In genomic region chr19:41408256-41408655, GRCh38 we compare ENCODE assay signal across 17 cellular contexts. TPM values are rescaled to one million over a fixed set of nuclear protein-coding genes. Genes with fewer than 3 reads are reported as not detected.
A peak's percentile ranks its signal among the peaks of the same experiment; 100 is the strongest.
DNase-seq lines count a peak whose midpoint lies in the region; ATAC-seq and TF ChIP-seq lines count a peak whose summit lies in the region.
"Had no signal": no experiment of that assay in that cellular context is flagged by ENCODE, and none has a peak within 500 bp of the region (broad histone marks: within the 10 kb centered on the region; RNA-seq: fewer than 3 reads in every experiment).

No MANE protein-coding gene starts in this region.

- no peaks in the 10 kb centered on the region for H3K9me3 ChIP-seq in mucosa of descending colon
- H3K9me3 ChIP-seq: Caco-2, HAP-1, testis had no signal

- no peak overlapping the region for H2AFZ ChIP-seq in GM23338

- H3K4me1 Mint-ChIP-seq in GM23338: peaks cover 8% of the 10 kb centered on the region
- H3K4me1 Mint-ChIP-seq: neural crest cell had no signal

- TF ChIP-seq CTCF in GM23338 (conservative IDR thresholded peaks at IDR 0.05; ENCODE audit: low read depth in 2 of 2) (peak; percentile 20 to 56; a peak in 2 of 4 replicates), mucosa of descending colon (IDR thresholded peaks at IDR 0.05) (no peak)

- no peak overlapping the region for H3K4me2 ChIP-seq in GM23338

- no peaks in the 10 kb centered on the region for H4K20me1 ChIP-seq in GM23338 (replicated peaks; ENCODE audit: insufficient read depth)

- H3K9me3 Mint-ChIP-seq in GM23338: no peaks in the 10 kb centered on the region
- H3K9me3 Mint-ChIP-seq: neural crest cell had no signal

- peaks cover 4% of the 10 kb centered on the region for H3K27me3 Mint-ChIP-seq in GM23338 (ENCODE audit: insufficient read depth, low read depth, poor library complexity)

- no peaks in the 10 kb centered on the region for H3K79me2 ChIP-seq in GM23338 (replicated peaks; ENCODE audit: insufficient read depth)

- H3K36me3 ChIP-seq in GM23338 (ENCODE audit: insufficient read depth) (no peaks in the 10 kb centered on the region), mucosa of descending colon (ENCODE audit: low read depth) (no peaks in the 10 kb centered on the region)
- H3K36me3 ChIP-seq: HAP-1 had no signal

- no peak overlapping the region for H3K4me3 ChIP-seq in GM23338
- no peak overlapping the region for H3K4me3 ChIP-seq in mucosa of descending colon
- H3K4me3 ChIP-seq: HAP-1, testis had no signal

- intact Hi-C loops in mucosa of descending colon (cut with DNase I, micrococcal nuclease): no loop called here

- no peak overlapping the region for H3K27ac Mint-ChIP-seq in GM23338

- H3K27me3 ChIP-seq in GM23338 (ENCODE audit: insufficient read depth): no peaks in the 10 kb centered on the region
- H3K27me3 ChIP-seq: testis had no signal

- H3K4me3 Mint-ChIP-seq in GM23338: no peak overlapping the region
- H3K4me3 Mint-ChIP-seq: neural crest cell had no signal

- H3K9me2 ChIP-seq in GM23338 (ENCODE audit: insufficient read depth): no peaks in the 10 kb centered on the region

- H3K27ac ChIP-seq in GM23338 (ENCODE audit: low read depth): no peak overlapping the region

- ATAC-seq in GM23338 (peak; percentile 81), mucosa of descending colon (peak; percentile 58), SK-N-SH treated with all-trans-retinoic acid at 6 μM for 48 hours (no peak; the same call in 2 of the 3 replicates)

- in situ Hi-C loops in SK-MEL-5 (cut with HindIII; ENCODE audit: low pct_unique_long_range_greater_than_20kb, low sequenced_read_pairs): no loop called here

- H3K4me1 ChIP-seq in GM23338 (ENCODE audit: insufficient read depth): no peaks in the 10 kb centered on the region
- peaks cover 6% of the 10 kb centered on the region for H3K4me1 ChIP-seq in mucosa of descending colon (ENCODE audit: low read depth)
- H3K4me1 ChIP-seq: HAP-1 had no signal

- DNase-seq in DMS79 treated with DMSO at 0.1 percent for 48 hours (lab: John Stamatoyannopoulos, UW): peak; percentile 11
- no peak for DNase-seq in DMS79 (lab: John Stamatoyannopoulos, UW)
- peak; percentile 57 for DNase-seq in GM23338 (ENCODE audit: low spot score)
- peak; percentile 22 for DNase-seq in SK-MEL-5 (ENCODE audit: low read depth, low spot score)
- DNase-seq in mucosa of descending colon: peak in 1 of 3 donors; percentile 37
- no peak for DNase-seq in hypothalamus (lab: John Stamatoyannopoulos, UW)
- no peak for DNase-seq in activated CD8-positive, alpha-beta memory T cell treated with anti-CD3 and anti-CD28 coated beads, Interleukin-2, amount 50 U/mL, for 4 hours
- DNase-seq: activated CD4-positive, alpha-beta T cell treated with anti-CD3 and anti-CD28 coated beads, Interleukin-2, amount 50 U/mL, for 48 hours; Caco-2; glutamatergic neuron; NCI-H1105 treated with DMSO at 0.1 percent for 48 hours; NCI-H774; testis had no signal

- no peaks in the 10 kb centered on the region; the same call in 2 of the 3 replicates for H3K36me3 Mint-ChIP-seq in GM23338 (ENCODE audit: low read depth)

- peaks cover 7% of the 10 kb centered on the region; the same call in 1 of the 2 replicates for H3F3A ChIP-seq in GM23338 (replicated peaks; ENCODE audit: low read depth)

TF ChIP-seq in GM23338, 12 proteins besides CTCF, POLR2A, EP300 and RAD21 (continues in another document):
- TF ChIP-seq ETS1 (IDR thresholded peaks at IDR 0.05) (no peak), STAT1 (IDR thresholded peaks at IDR 0.05; ENCODE audit: unreplicated experiment) (no peak)

TF ChIP-seq in SK-N-SH treated with all-trans-retinoic acid at 6 μM for 48 hours, 23 proteins besides CTCF, POLR2A, EP300 and RAD21:
- TF ChIP-seq ZNF70 (CRISPR knock-in tag; IDR thresholded peaks at IDR 0.05) (no peak), ZC3H10 (CRISPR knock-in tag; IDR thresholded peaks at IDR 0.05) (no peak), ESRRG (CRISPR knock-in tag; IDR thresholded peaks at IDR 0.05) (no peak), TCF4 (CRISPR knock-in tag; IDR thresholded peaks at IDR 0.05; ENCODE audit: borderline replicate concordance) (no peak), CSRNP3 (CRISPR knock-in tag; IDR thresholded peaks at IDR 0.05) (no peak), BACH2 (CRISPR knock-in tag; IDR thresholded peaks at IDR 0.05; ENCODE audit: borderline replicate concordance) (no peak), ISL1 (CRISPR knock-in tag; IDR thresholded peaks at IDR 0.05) (no peak), CSDC2 (CRISPR knock-in tag; IDR thresholded peaks at IDR 0.05) (no peak), CREB5 (CRISPR knock-in tag; IDR thresholded peaks at IDR 0.05; ENCODE audit: low read depth) (no peak), TOX (CRISPR knock-in tag; IDR thresholded peaks at IDR 0.05; ENCODE audit: borderline replicate concordance) (no peak), ZNF565 (CRISPR knock-in tag; conservative IDR thresholded peaks at IDR 0.05; ENCODE audit: low read depth) (no peak), ARNTL (CRISPR knock-in tag; IDR thresholded peaks at IDR 0.05; ENCODE audit: borderline replicate concordance, low read depth) (no peak)

RNA-seq across cellular contexts. Expression of gene BCKDHA, which starts 10.6 kb away (rescaled TPM):
- 31.3 and 42.4 TPM in 2 replicates for total RNA-seq in GM23338 (2014; rRNA removed; shearing (Covaris generic))
- polyA plus RNA-seq in GM23338 (2016; fragmentation: Nextera tagmentation; extraction: Ambion mirVana): 14.2 and 15.0 TPM in 2 replicates
- total RNA-seq in SK-MEL-5 (2014; rRNA removed; shearing (Covaris generic)): 45.3 and 52.0 TPM in 2 replicates
- 36.0 and 38.2 TPM in 2 replicates for polyA plus RNA-seq in SK-MEL-5 (2015; cell fraction: cytosol; rRNA removed)
- 25.7 and 30.2 TPM in 2 replicates for polyA plus RNA-seq in SK-MEL-5 (2015; cell fraction: nucleus; rRNA removed)
- 10 to 100 TPM; 16.6 to 22.5 (median 17.3) TPM for total RNA-seq in mucosa of descending colon

RNA-seq across cellular contexts. Expression of gene EXOSC5, which starts 11.1 kb away (rescaled TPM):
- total RNA-seq in GM23338 (2014; rRNA removed; shearing (Covaris generic)): 65.1 and 65.4 TPM in 2 replicates
- 116 and 125 TPM in 2 replicates for polyA plus RNA-seq in GM23338 (2016; fragmentation: Nextera tagmentation; extraction: Ambion mirVana)
- 39.1 and 39.3 TPM in 2 replicates for total RNA-seq in SK-MEL-5 (2014; rRNA removed; shearing (Covaris generic))
- polyA plus RNA-seq in SK-MEL-5 (2015; cell fraction: cytosol; rRNA removed): 51.3 and 55.3 TPM in 2 replicates
- polyA plus RNA-seq in SK-MEL-5 (2015; cell fraction: nucleus; rRNA removed): 9.0 and 18.9 TPM in 2 replicates
- 10 to 100 TPM; 12.5 to 16.4 (median 13.3) TPM for total RNA-seq in mucosa of descending colon

RNA-seq across cellular contexts. Expression of gene B3GNT8, which starts 18.9 kb away (rescaled TPM):
- total RNA-seq in GM23338 (2014; rRNA removed; shearing (Covaris generic)): 0.70 and 1.8 TPM in 2 replicates
- polyA plus RNA-seq in GM23338 (2016; fragmentation: Nextera tagmentation; extraction: Ambion mirVana): 0.71 TPM in 2 replicates
- total RNA-seq in SK-MEL-5 (2014; rRNA removed; shearing (Covaris generic)): not detected in 2 replicates
- polyA plus RNA-seq in SK-MEL-5 (2015; cell fraction: cytosol; rRNA removed): not detected in 2 replicates
- not detected in 2 replicates for polyA plus RNA-seq in SK-MEL-5 (2015; cell fraction: nucleus; rRNA removed)
- 10 to 100 TPM; 28.8 to 69.4 (median 34.3) TPM for total RNA-seq in mucosa of descending colon
- total RNA-seq: HT1080 had no signal

RNA-seq across cellular contexts. Expression of gene DMAC2, which starts 31.5 kb away (rescaled TPM):
- total RNA-seq in GM23338 (2014; rRNA removed; shearing (Covaris generic)): 83.5 and 86.5 TPM in 2 replicates
- polyA plus RNA-seq in GM23338 (2016; fragmentation: Nextera tagmentation; extraction: Ambion mirVana): 74.5 and 77.2 TPM in 2 replicates
- 34.7 and 37.6 TPM in 2 replicates for total RNA-seq in SK-MEL-5 (2014; rRNA removed; shearing (Covaris generic))
- polyA plus RNA-seq in SK-MEL-5 (2015; cell fraction: cytosol; rRNA removed): 59.0 and 63.5 TPM in 2 replicates
- polyA plus RNA-seq in SK-MEL-5 (2015; cell fraction: nucleus; rRNA removed): 17.5 and 22.3 TPM in 2 replicates
- total RNA-seq in mucosa of descending colon: 10 to 100 TPM; 38.9 to 61.0 (median 47.5) TPM

RNA-seq across cellular contexts. Expression of gene TMEM91, which starts 31.9 kb away (rescaled TPM):
- 9.3 and 9.5 TPM in 2 replicates for total RNA-seq in GM23338 (2014; rRNA removed; shearing (Covaris generic))
- polyA plus RNA-seq in GM23338 (2016; fragmentation: Nextera tagmentation; extraction: Ambion mirVana): 8.1 and 10.6 TPM in 2 replicates
- total RNA-seq in SK-MEL-5 (2014; rRNA removed; shearing (Covaris generic)): 0.26 TPM in 1 of 2 replicates, not detected in the other
- 0.53 TPM in 1 of 2 replicates, not detected in the other for polyA plus RNA-seq in SK-MEL-5 (2015; cell fraction: cytosol; rRNA removed)
- 8.4 and 8.5 TPM in 2 replicates for polyA plus RNA-seq in SK-MEL-5 (2015; cell fraction: nucleus; rRNA removed)
- total RNA-seq in mucosa of descending colon: 10 to 100 TPM in 1 of 3 donors, 1 to 10 TPM in 2; 3.8 to 15.2 (median 5.6) TPM

Comparison
In these comparisons a context has a peak if more than half of its experiments do, and no peak if none do; other contexts are left out.
1. DNase-seq: peak in DMS79 treated with DMSO at 0.1 percent for 48 hours (single experiment), GM23338 (single experiment) and SK-MEL-5 (single experiment); none in DMS79 (single experiment), hypothalamus (0 of 51) and activated CD8-positive, alpha-beta memory T cell treated with anti-CD3 and anti-CD28 coated beads, Interleukin-2, amount 50 U/mL, for 4 hours (single experiment).
2. RNA of gene B3GNT8, which starts 18.9 kb away (total RNA-seq): 28.8 to 69.4 TPM in mucosa of descending colon; 0.70 to 1.8 TPM in GM23338 and not detected in SK-MEL-5; every median in the first group is over 10 times any median in the second.